26 cellular contexts compared by ENCODE assay signal in genomic region chr13:40350283-40350992, GRCh38.
A peak's percentile ranks its signal among the peaks of the same experiment; 100 is the strongest.
DNase-seq lines count a peak whose midpoint lies in the region; ATAC-seq, FAIRE-seq and TF ChIP-seq lines count a peak whose summit lies in the region.
"Had no signal": no experiment of that assay in that cellular context is flagged by ENCODE, and none has a peak within 500 bp of the region (broad histone marks: within the 10 kb centered on the region; RNA-seq: fewer than 3 reads in every experiment).

No MANE protein-coding gene starts in this region.

- no peaks in the 10 kb centered on the region for H3K9me3 ChIP-seq in HepG2 (ENCODE audit: low read length)
- H3K9me3 ChIP-seq in subcutaneous abdominal adipose tissue (ENCODE audit: control insufficient read depth in 5 of 5, low read length in 5 of 5): no peaks in the 10 kb centered on the region
- no peaks in the 10 kb centered on the region for H3K9me3 ChIP-seq in colonic mucosa
- H3K9me3 ChIP-seq in osteoblast (ENCODE audit: low read depth, low read length): no peaks in the 10 kb centered on the region
- H3K9me3 ChIP-seq: sigmoid colon had no signal

- no peak for TF ChIP-seq RAD21 in HepG2 (CRISPR knock-in tag; IDR thresholded peaks at IDR 0.05)

- peak; percentile 53 for FAIRE-seq in HepG2 (lab: Jason Lieb, UNC)
- FAIRE-seq: G401.6 had no signal

- TF ChIP-seq CTCF in choroid plexus epithelial cell (conservative IDR thresholded peaks at IDR 0.05; ENCODE audit: low read depth, low read length): no peak
- TF ChIP-seq CTCF in HepG2 (CRISPR knock-in tag; IDR thresholded peaks at IDR 0.05): no peak
- TF ChIP-seq CTCF in colonic mucosa (IDR thresholded peaks at IDR 0.05): no peak
- no peak for TF ChIP-seq CTCF in osteoblast (IDR thresholded peaks at IDR 0.05; ENCODE audit: extremely low read depth, low read depth, low read length)

- H2AFZ ChIP-seq in HepG2 (ENCODE audit: low read length) (no peak overlapping the region), osteoblast (ENCODE audit: low read length) (no peak overlapping the region)

- no peaks in the 10 kb centered on the region for H4K20me1 ChIP-seq in HepG2 (ENCODE audit: insufficient read depth, low read length)
- no peaks in the 10 kb centered on the region for H4K20me1 ChIP-seq in osteoblast (ENCODE audit: insufficient read depth, low read length)

- H3K4me3 ChIP-seq in choroid plexus epithelial cell (ENCODE audit: low read depth, low read length) (no peak overlapping the region), HepG2 (replicated peaks in 1 of 3; ENCODE audit: insufficient read depth in 1 of 3, low read depth in 2 of 3, low read length in 3 of 3) (no peak overlapping the region), subcutaneous abdominal adipose tissue (ENCODE audit: low read depth in 1 of 5, low read length in 5 of 5) (no peak overlapping the region), colonic mucosa (no peak overlapping the region), osteoblast (ENCODE audit: insufficient read depth, low read length) (no peak overlapping the region)
- H3K4me3 ChIP-seq: sigmoid colon had no signal

- CTCF ChIA-PET in HepG2 (lab: Yijun Ruan, JAX; ENCODE audit: low intra/inter-chr PET ratio, low total read pairs): no interaction called here

- DNase-seq in NCI-H82 (lab: John Stamatoyannopoulos, UW): peak; percentile 10
- DNase-seq in NCI-H82 treated with DMSO at 0.1 percent for 48 hours (lab: John Stamatoyannopoulos, UW; ENCODE audit: unreplicated experiment): no peak
- DNase-seq in choroid plexus epithelial cell (ENCODE audit: low read depth): peak; percentile 85
- no peak for DNase-seq in HepG2 (ENCODE audit: low spot score)
- DNase-seq in colonic mucosa: no peak
- no peak for DNase-seq in osteoblast (ENCODE audit: insufficient read length, low spot score, missing footprints)
- DNase-seq in SIG-M5 (lab: John Stamatoyannopoulos, UW): no peak
- DNase-seq: 8988T; activated CD8-positive, alpha-beta memory T cell treated with anti-CD3 and anti-CD28 coated beads, Interleukin-2, amount 10 ng/mL, durations not matched to agents 7 days and 5 days; activated gamma-delta T cell treated with Interleukin-2 at 50 U/mL for 16 hours; activated T-cell treated with anti-CD3 and anti-CD28 coated beads, Interleukin-2, amount 50 U/mL, for 48 hours; C1 segment of cervical spinal cord; DMS53; immature natural killer cell; NCI-H1105 treated with DMSO at 0.1 percent for 48 hours; NCI-H2029; NCI-H526; sigmoid colon; T-helper 17 cell had no signal

- H3K27me3 ChIP-seq in HepG2 (ENCODE audit: control insufficient read depth in 1 of 2, insufficient read depth in 2 of 2, low read length in 2 of 2) (no peaks in the 10 kb centered on the region), subcutaneous abdominal adipose tissue (ENCODE audit: control insufficient read depth in 5 of 5, insufficient read depth in 4 of 5, low read length in 5 of 5) (no peaks in the 10 kb centered on the region), colonic mucosa (no peaks in the 10 kb centered on the region), osteoblast (ENCODE audit: insufficient read depth, low read length) (no peaks in the 10 kb centered on the region)
- H3K27me3 ChIP-seq: sigmoid colon had no signal

- H3K79me2 ChIP-seq in HepG2 (ENCODE audit: insufficient read depth, low read length) (no peaks in the 10 kb centered on the region), osteoblast (ENCODE audit: insufficient read depth, low read length) (no peaks in the 10 kb centered on the region)

- H3K4me2 ChIP-seq in HepG2 (ENCODE audit: low read depth, low read length) (no peak overlapping the region), osteoblast (ENCODE audit: insufficient read depth, low read length) (no peak overlapping the region)

- no peaks in the 10 kb centered on the region for H3K36me3 ChIP-seq in HepG2 (replicated peaks in 1 of 2; ENCODE audit: control insufficient read depth in 1 of 2, insufficient read depth in 2 of 2, low read length in 2 of 2)
- no peaks in the 10 kb centered on the region for H3K36me3 ChIP-seq in subcutaneous abdominal adipose tissue (ENCODE audit: control insufficient read depth in 5 of 5, insufficient read depth in 5 of 5, low read length in 5 of 5)
- no peaks in the 10 kb centered on the region for H3K36me3 ChIP-seq in colonic mucosa
- no peaks in the 10 kb centered on the region for H3K36me3 ChIP-seq in osteoblast (ENCODE audit: insufficient read depth, low read length)
- H3K36me3 ChIP-seq: sigmoid colon had no signal

- ATAC-seq in HepG2: no peak
- ATAC-seq: activated CD8-positive, alpha-beta memory T cell treated with anti-CD3 and anti-CD28 coated beads, Interleukin-2, amount 10 ng/mL, durations not matched to agents 7 days and 5 days; esophagus mucosa; HCT116; Right ventricle myocardium inferior; SK-N-SH treated with all-trans-retinoic acid at 6 μM for 48 hours; stimulated activated effector memory CD8-positive, alpha-beta T cell treated with anti-CD3 and anti-CD28 coated beads, Interleukin-12 subunit alpha, Interleukin-12 subunit beta, amount 100 ng/mL, for 72 hours; T-helper 17 cell had no signal

- TF ChIP-seq EP300 in HepG2 (IDR thresholded peaks at IDR 0.05; ENCODE audit: low read depth in 2 of 2, low read length in 2 of 2) (no peak), HepG2 (CRISPR knock-in tag; IDR thresholded peaks at IDR 0.05; ENCODE audit: borderline replicate concordance) (no peak)

- TF ChIP-seq POLR2A in HepG2 (IDR thresholded peaks at IDR 0.05; ENCODE audit: insufficient read depth in 1 of 2, low read depth in 2 of 2, low read length in 2 of 2): no peak

- in situ Hi-C loops in HepG2 (cut with HindIII; ENCODE audit: extremely low pct_ligation_motif_present, low pct_unique_long_range_greater_than_20kb): no loop called here

- H3K9ac ChIP-seq in HepG2 (ENCODE audit: insufficient read depth, low read depth, low read length) (no peak overlapping the region), subcutaneous abdominal adipose tissue (ENCODE audit: low read length in 5 of 5) (no peak overlapping the region), colonic mucosa (ENCODE audit: low read depth in 2 of 2, low read length in 2 of 2) (no peak overlapping the region)

- POLR2A ChIA-PET in HepG2 (lab: Yijun Ruan, JAX): no interaction called here

- peaks cover 88% of the 10 kb centered on the region for H3K4me1 ChIP-seq in HepG2 (ENCODE audit: insufficient read depth, low read length)
- peaks cover 2 to 45% (median 31%) of the 10 kb centered on the region in 5 donors for H3K4me1 ChIP-seq in subcutaneous abdominal adipose tissue (ENCODE audit: control insufficient read depth in 5 of 5, insufficient read depth in 5 of 5, low read length in 5 of 5)
- H3K4me1 ChIP-seq in colonic mucosa: no peaks in the 10 kb centered on the region
- H3K4me1 ChIP-seq in osteoblast (ENCODE audit: insufficient read depth, low read length): peaks cover 10% of the 10 kb centered on the region

- intact Hi-C loops in HepG2 (cut with micrococcal nuclease; ENCODE audit: unreplicated experiment): no loop called here
- intact Hi-C loops in colonic mucosa (cut with DNase I): no loop called here

- 59% methylated on average over 10 of the region's 10 CpGs for WGBS in HepG2 (ENCODE audit: low lambda C conversion rate)

- H3K27ac ChIP-seq in HepG2 (ENCODE audit: extremely low read length, insufficient read depth, low read length) (no peak overlapping the region), subcutaneous abdominal adipose tissue (ENCODE audit: low read depth, low read length) (peak overlapping the region; percentile 77), colonic mucosa (no peak overlapping the region), osteoblast (ENCODE audit: low read depth, low read length) (no peak overlapping the region)

- BruUV-seq in HepG2 (replicated peaks; lab: Mats Ljungman, UMichigan): no TSS peak

TF ChIP-seq in HepG2, 621 proteins besides CTCF, POLR2A, EP300 and RAD21:
- TF ChIP-seq, protein P1, sequence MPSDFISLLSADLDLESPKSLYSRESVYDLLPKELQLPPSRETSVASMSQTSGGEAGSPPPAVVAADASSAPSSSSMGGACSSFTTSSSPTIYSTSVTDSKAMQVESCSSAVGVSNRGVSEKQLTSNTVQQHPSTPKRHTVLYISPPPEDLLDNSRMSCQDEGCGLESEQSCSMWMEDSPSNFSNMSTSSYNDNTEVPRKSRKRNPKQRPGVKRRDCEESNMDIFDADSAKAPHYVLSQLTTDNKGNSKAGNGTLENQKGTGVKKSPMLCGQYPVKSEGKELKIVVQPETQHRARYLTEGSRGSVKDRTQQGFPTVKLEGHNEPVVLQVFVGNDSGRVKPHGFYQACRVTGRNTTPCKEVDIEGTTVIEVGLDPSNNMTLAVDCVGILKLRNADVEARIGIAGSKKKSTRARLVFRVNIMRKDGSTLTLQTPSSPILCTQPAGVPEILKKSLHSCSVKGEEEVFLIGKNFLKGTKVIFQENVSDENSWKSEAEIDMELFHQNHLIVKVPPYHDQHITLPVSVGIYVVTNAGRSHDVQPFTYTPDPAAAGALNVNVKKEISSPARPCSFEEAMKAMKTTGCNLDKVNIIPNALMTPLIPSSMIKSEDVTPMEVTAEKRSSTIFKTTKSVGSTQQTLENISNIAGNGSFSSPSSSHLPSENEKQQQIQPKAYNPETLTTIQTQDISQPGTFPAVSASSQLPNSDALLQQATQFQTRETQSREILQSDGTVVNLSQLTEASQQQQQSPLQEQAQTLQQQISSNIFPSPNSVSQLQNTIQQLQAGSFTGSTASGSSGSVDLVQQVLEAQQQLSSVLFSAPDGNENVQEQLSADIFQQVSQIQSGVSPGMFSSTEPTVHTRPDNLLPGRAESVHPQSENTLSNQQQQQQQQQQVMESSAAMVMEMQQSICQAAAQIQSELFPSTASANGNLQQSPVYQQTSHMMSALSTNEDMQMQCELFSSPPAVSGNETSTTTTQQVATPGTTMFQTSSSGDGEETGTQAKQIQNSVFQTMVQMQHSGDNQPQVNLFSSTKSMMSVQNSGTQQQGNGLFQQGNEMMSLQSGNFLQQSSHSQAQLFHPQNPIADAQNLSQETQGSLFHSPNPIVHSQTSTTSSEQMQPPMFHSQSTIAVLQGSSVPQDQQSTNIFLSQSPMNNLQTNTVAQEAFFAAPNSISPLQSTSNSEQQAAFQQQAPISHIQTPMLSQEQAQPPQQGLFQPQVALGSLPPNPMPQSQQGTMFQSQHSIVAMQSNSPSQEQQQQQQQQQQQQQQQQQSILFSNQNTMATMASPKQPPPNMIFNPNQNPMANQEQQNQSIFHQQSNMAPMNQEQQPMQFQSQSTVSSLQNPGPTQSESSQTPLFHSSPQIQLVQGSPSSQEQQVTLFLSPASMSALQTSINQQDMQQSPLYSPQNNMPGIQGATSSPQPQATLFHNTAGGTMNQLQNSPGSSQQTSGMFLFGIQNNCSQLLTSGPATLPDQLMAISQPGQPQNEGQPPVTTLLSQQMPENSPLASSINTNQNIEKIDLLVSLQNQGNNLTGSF (CRISPR knock-in tag; IDR thresholded peaks at IDR 0.05): no peak
- TF ChIP-seq BCL6 (CRISPR knock-in tag; IDR thresholded peaks at IDR 0.05): peak; percentile 66
- TF ChIP-seq NR2F6 (IDR thresholded peaks at IDR 0.05): no peak
- 0 out of 2 replicates have a peak, but pooled peaks have one; percentile 8 for TF ChIP-seq NR2F6 (CRISPR knock-in tag; IDR thresholded peaks at IDR 0.05)
- TF ChIP-seq PPARG (CRISPR knock-in tag; conservative IDR thresholded peaks at IDR 0.05): no peak
TF ChIP-seq in HepG2: peak in this region for 2.

Comparison
In these comparisons a context has a peak if more than half of its experiments do, and no peak if none do; other contexts are left out.
1. DNase-seq: peak in NCI-H82 (single experiment) and choroid plexus epithelial cell (single experiment); none in NCI-H82 treated with DMSO at 0.1 percent for 48 hours (single experiment), HepG2 (single experiment), colonic mucosa (single experiment), osteoblast (single experiment) and SIG-M5 (single experiment).